8 cellular contexts compared by ENCODE assay signal in genomic region chr6:85669735-85670194, GRCh38. TPM values are rescaled to one million over a fixed set of nuclear protein-coding genes. Genes with fewer than 3 reads are reported as not detected.
DNase-seq lines count a peak whose midpoint lies in the region; ATAC-seq, FAIRE-seq and TF ChIP-seq lines count a peak whose summit lies in the region.

No MANE protein-coding gene starts in this region.

- H3K36me3 Mint-ChIP-seq in activated T-cell treated with anti-CD3 and anti-CD28 coated beads, Interleukin-2, amount 50 U/mL, for 72 hours (ENCODE audit: insufficient read depth in 2 of 2) = peaks cover 4 to 14% of the 10 kb centered on the region in 2 donors

- TF ChIP-seq EP300 in HepG2 (IDR thresholded peaks at IDR 0.05; ENCODE audit: low read depth in 2 of 2, low read length in 2 of 2) (no peak), HepG2 (CRISPR knock-in tag; IDR thresholded peaks at IDR 0.05; ENCODE audit: borderline replicate concordance) (no peak)

- CTCF ChIA-PET in HepG2 (lab: Yijun Ruan, JAX; ENCODE audit: low intra/inter-chr PET ratio, low total read pairs) = no interaction called here

- H3K27me3 Mint-ChIP-seq in activated T-cell treated with anti-CD3 and anti-CD28 coated beads, Interleukin-2, amount 50 U/mL, for 72 hours (ENCODE audit: low read depth) = no peaks in the 10 kb centered on the region

- DNase-seq in NOMO-1 treated with DMSO at 0.1 percent for 48 hours (lab: John Stamatoyannopoulos, UW; ENCODE audit: unreplicated experiment) (peak; percentile 50), HepG2 (ENCODE audit: low spot score) (no peak), aorta (no peak), NCI-H2107 treated with DMSO at 0.1 percent for 48 hours (lab: John Stamatoyannopoulos, UW; ENCODE audit: unreplicated experiment) (no peak), NCI-H345 treated with DMSO at 0.1 percent for 48 hours (lab: John Stamatoyannopoulos, UW; ENCODE audit: unreplicated experiment) (no peak)
- peak; percentile 54 to 64 for DNase-seq in activated T-cell treated with anti-CD3 and anti-CD28 coated beads, Interleukin-2, amount 50 U/mL, for 72 hours

- peaks cover 59% of the 10 kb centered on the region for H3K4me1 Mint-ChIP-seq in activated T-cell treated with anti-CD3 and anti-CD28 coated beads, Interleukin-2, amount 50 U/mL, for 72 hours (ENCODE audit: low read depth)

- peak overlapping the region; percentile 64 to 80 for H3K4me3 Mint-ChIP-seq in activated T-cell treated with anti-CD3 and anti-CD28 coated beads, Interleukin-2, amount 50 U/mL, for 72 hours

- H3K36me3 ChIP-seq in HepG2 (replicated peaks in 1 of 2; ENCODE audit: control insufficient read depth in 1 of 2, insufficient read depth in 2 of 2, low read length in 2 of 2) = no peaks in the 10 kb centered on the region; a peak in 1 of 5 replicates
- peaks cover 0 to 2% of the 10 kb centered on the region in 2 donors for H3K36me3 ChIP-seq in aorta (ENCODE audit: control insufficient read depth in 1 of 2, insufficient read depth in 2 of 2, low read length in 1 of 2)

- H3K27ac Mint-ChIP-seq in activated T-cell treated with anti-CD3 and anti-CD28 coated beads, Interleukin-2, amount 50 U/mL, for 72 hours = peak overlapping the region; percentile 66

- no peak for TF ChIP-seq CTCF in HepG2 (CRISPR knock-in tag; IDR thresholded peaks at IDR 0.05)

- H3K4me1 ChIP-seq in HepG2 (ENCODE audit: insufficient read depth, low read length) (peaks cover 14% of the 10 kb centered on the region), aorta (ENCODE audit: control insufficient read depth in 1 of 2, insufficient read depth in 2 of 2, low read length in 2 of 2) (peaks cover 2 to 14% of the 10 kb centered on the region in 2 donors)

- no peak overlapping the region for H3K4me2 ChIP-seq in HepG2 (ENCODE audit: low read depth, low read length)

- ATAC-seq in GM18907 (IDR thresholded peaks at IDR 0.05; ENCODE audit: unreplicated experiment) (peak; percentile 97), HG02840 (IDR thresholded peaks at IDR 0.05; ENCODE audit: low FRiP score, unreplicated experiment) (peak; percentile 95), HepG2 (peak; percentile 29), aorta (ENCODE audit: low FRiP score) (no peak)
- peak; percentile 88 to 92 for ATAC-seq in activated T-cell treated with anti-CD3 and anti-CD28 coated beads, Interleukin-2, amount 50 U/mL, for 72 hours (replicated peaks in 1 of 2)

- BruUV-seq in HepG2 (replicated peaks; lab: Mats Ljungman, UMichigan) = no TSS peak

- intact Hi-C loops in HepG2 (cut with micrococcal nuclease; ENCODE audit: unreplicated experiment) (loop anchor here (10.0 kb wide), 1 partner anchor 195 kb away; no protein-coding TSS in a partner anchor), aorta (cut with DNase I) (no loop called here)

- no peak for TF ChIP-seq POLR2A in HepG2 (IDR thresholded peaks at IDR 0.05; ENCODE audit: insufficient read depth in 1 of 2, low read depth in 2 of 2, low read length in 2 of 2)

- H3K27ac ChIP-seq in HepG2 (ENCODE audit: extremely low read length, insufficient read depth, low read length) = no peak overlapping the region
- no peak overlapping the region for H3K27ac ChIP-seq in aorta (ENCODE audit: low read depth in 1 of 2, low read length in 2 of 2)

- H4K20me1 ChIP-seq in HepG2 (ENCODE audit: insufficient read depth, low read length) = peaks cover 11% of the 10 kb centered on the region

- H2AFZ ChIP-seq in HepG2 (ENCODE audit: low read length) = no peak overlapping the region

- H3K79me2 ChIP-seq in HepG2 (ENCODE audit: insufficient read depth, low read length) = no peaks in the 10 kb centered on the region

- TF ChIP-seq RAD21 in HepG2 (CRISPR knock-in tag; IDR thresholded peaks at IDR 0.05) = no peak

- H3K27me3 ChIP-seq in HepG2 (ENCODE audit: control insufficient read depth in 1 of 2, insufficient read depth in 2 of 2, low read length in 2 of 2) (no peaks in the 10 kb centered on the region), aorta (ENCODE audit: control insufficient read depth in 1 of 2, insufficient read depth in 2 of 2, low read length in 1 of 2) (no peaks in the 10 kb centered on the region)

- no peak for FAIRE-seq in HepG2 (lab: Jason Lieb, UNC)

- H3K9me3 Mint-ChIP-seq in activated T-cell treated with anti-CD3 and anti-CD28 coated beads, Interleukin-2, amount 50 U/mL, for 72 hours = no peaks in the 10 kb centered on the region

- POLR2A ChIA-PET in HepG2 (lab: Yijun Ruan, JAX) = interaction anchor here (1.4 to 2.0 kb wide), 3 partner anchors 9 to 26 kb away, joined by 4 to 26 read pairs (median 4); no protein-coding TSS in a partner anchor

- WGBS in HepG2 (ENCODE audit: low lambda C conversion rate) = 41% methylated on average over 4 of the region's 4 CpGs
- WGBS in aorta, 2 donors = 53 to 62% methylated on average over 4 of the region's 4 CpGs

- H3K4me3 ChIP-seq in HepG2 (replicated peaks in 1 of 3; ENCODE audit: insufficient read depth in 1 of 3, low read depth in 2 of 3, low read length in 3 of 3) = no peak overlapping the region
- H3K4me3 ChIP-seq in aorta (ENCODE audit: low read length in 2 of 2) = no peak overlapping the region

- no peak overlapping the region for H3K9ac ChIP-seq in HepG2 (ENCODE audit: insufficient read depth, low read depth, low read length)

- in situ Hi-C loops in HepG2 (cut with HindIII; ENCODE audit: extremely low pct_ligation_motif_present, low pct_unique_long_range_greater_than_20kb) = no loop called here

- H3K9me3 ChIP-seq in HepG2 (ENCODE audit: low read length) = no peaks in the 10 kb centered on the region
- H3K9me3 ChIP-seq in aorta (ENCODE audit: control insufficient read depth, low read length) = no peaks in the 10 kb centered on the region

TF ChIP-seq in HepG2, 621 proteins besides CTCF, POLR2A, EP300 and RAD21:
- no peak for TF ChIP-seq ZNF251 (CRISPR knock-in tag; IDR thresholded peaks at IDR 0.05)
- TF ChIP-seq ELK4 (CRISPR knock-in tag; IDR thresholded peaks at IDR 0.05; ENCODE audit: borderline replicate concordance) = no peak
- no peak for TF ChIP-seq IRF1 (CRISPR knock-in tag; IDR thresholded peaks at IDR 0.05; ENCODE audit: low read depth)
- TF ChIP-seq SMAD1 (CRISPR knock-in tag; IDR thresholded peaks at IDR 0.05; ENCODE audit: borderline replicate concordance, low read depth) = no peak
- TF ChIP-seq ZNF790 (CRISPR knock-in tag; IDR thresholded peaks at IDR 0.05; ENCODE audit: borderline replicate concordance) = no peak

RNA-seq across cellular contexts. Expression of gene SYNCRIP, which starts 27.1 kb away (rescaled TPM):
- 10 to 100 TPM; 75.9 to 90.2 TPM for total RNA-seq in activated T-cell treated with anti-CD3 and anti-CD28 coated beads, Interleukin-2, amount 50 U/mL, for 72 hours
- total RNA-seq in HepG2 (2016; rRNA removed; fragmentation: Illumina TruSeq; extraction: Trizol) = 112 and 183 TPM in 2 replicates
- 11.4 and 13.0 TPM in 2 replicates for total RNA-seq in HepG2 (2016; cell fraction: cytosol; rRNA removed; fragmentation: Illumina TruSeq; extraction: Trizol; ENCODE audit: low read depth)
- total RNA-seq in HepG2 (2016; cell fraction: insoluble cytoplasmic fraction; rRNA removed; fragmentation: Illumina TruSeq; extraction: Trizol) = 101 and 177 TPM in 2 replicates
- 28.5 and 32.6 TPM in 2 replicates for total RNA-seq in HepG2 (2016; cell fraction: membrane; rRNA removed; fragmentation: Illumina TruSeq; extraction: Trizol)
- total RNA-seq in HepG2 (2016; cell fraction: nucleus; rRNA removed; fragmentation: Illumina TruSeq; extraction: Trizol) = 112 TPM in 2 replicates
- 6.8 and 8.1 TPM in 2 replicates for polyA plus RNA-seq in HepG2 (2011; rRNA removed)
- 3.2 and 5.2 TPM in 2 replicates for polyA plus RNA-seq in HepG2 (2011; cell fraction: cytosol; rRNA removed)
- 6.9 and 7.9 TPM in 2 replicates for polyA plus RNA-seq in HepG2 (2011; cell fraction: nucleus; rRNA removed)
- polyA plus RNA-seq in HepG2 (2012) = 41.5 and 63.8 TPM in 2 replicates
- 5.1 and 5.8 TPM in 2 replicates for polyA plus RNA-seq in HepG2 (2016; cell fraction: cytosol; fragmentation: Illumina TruSeq; extraction: Trizol; ENCODE audit: low read depth)
- 185 and 186 TPM in 2 replicates for polyA plus RNA-seq in HepG2 (2016; cell fraction: insoluble cytoplasmic fraction; fragmentation: Illumina TruSeq; extraction: Trizol; ENCODE audit: low read depth)
- 12.7 and 15.0 TPM in 2 replicates for polyA plus RNA-seq in HepG2 (2016; cell fraction: membrane; fragmentation: Illumina TruSeq; extraction: Trizol; ENCODE audit: low read depth)
- polyA plus RNA-seq in HepG2 (2016; cell fraction: nucleus; fragmentation: Illumina TruSeq; extraction: Trizol; ENCODE audit: insufficient read depth, low read depth) = 74.1 and 83.2 TPM in 2 replicates
- polyA minus RNA-seq in HepG2 (2011; rRNA and poly(A)+ RNA removed; ENCODE audit: low replicate concordance) = 7.5 and 23.4 TPM in 2 replicates
- polyA minus RNA-seq in HepG2 (2011; cell fraction: cytosol; rRNA and poly(A)+ RNA removed) = 13.1 and 17.5 TPM in 2 replicates
- polyA minus RNA-seq in HepG2 (2011; cell fraction: nucleus; rRNA and poly(A)+ RNA removed) = 70.1 and 89.5 TPM in 2 replicates
- 100 to 1,000 TPM in 1 of 2 donors, 10 to 100 TPM in 1; 96.4 to 119 TPM for total RNA-seq in aorta
- polyA plus RNA-seq in aorta = 10 to 100 TPM; 35.2 to 54.0 TPM

Comparison
In these comparisons a context has a peak if more than half of its experiments do, and no peak if none do; other contexts are left out.
1. DNase-seq: peak in NOMO-1 treated with DMSO at 0.1 percent for 48 hours (single experiment) and activated T-cell treated with anti-CD3 and anti-CD28 coated beads, Interleukin-2, amount 50 U/mL, for 72 hours (2 of 2); none in HepG2 (single experiment), aorta (0 of 2), NCI-H2107 treated with DMSO at 0.1 percent for 48 hours (single experiment) and NCI-H345 treated with DMSO at 0.1 percent for 48 hours (single experiment).